ENCODE assay signal across 17 cellular contexts in the genomic region with DNA sequence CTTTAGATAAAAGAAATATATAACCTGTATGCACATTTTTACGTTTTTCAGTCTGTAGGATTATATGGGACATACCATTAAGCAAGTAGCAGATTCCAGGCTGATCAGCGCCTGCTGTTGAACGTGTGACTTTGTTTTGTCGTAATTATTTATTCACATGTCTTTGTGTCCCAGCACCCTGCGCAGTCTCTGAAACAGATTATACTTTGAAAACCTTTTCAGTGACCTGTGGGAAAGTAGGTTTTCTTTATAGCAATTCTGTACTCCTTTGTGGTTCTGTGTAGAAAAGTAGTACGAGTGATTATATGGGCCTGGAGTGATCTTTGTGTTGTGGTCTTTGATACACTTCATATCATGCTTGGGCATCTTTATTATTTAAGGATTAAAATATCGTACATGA.
A peak's percentile ranks its signal among the peaks of the same experiment; 100 is the strongest.
DNase-seq lines count a peak whose midpoint lies in the region; FAIRE-seq and TF ChIP-seq lines count a peak whose summit lies in the region.
"Had no signal": no experiment of that assay in that cellular context is flagged by ENCODE, and none has a peak within 500 bp of the region (broad histone marks: within the 10 kb centered on the region; RNA-seq: fewer than 3 reads in every experiment).

No MANE protein-coding gene starts in this region.

- H3K9me3 Mint-ChIP-seq in chondrocyte (ENCODE audit: low read depth), result no peaks in the 10 kb centered on the region
- H3K9me3 Mint-ChIP-seq: CD4-positive, CD25-positive, alpha-beta regulatory T cell; H9 had no signal

- H3K4me1 Mint-ChIP-seq in chondrocyte (ENCODE audit: low read depth), result peaks cover 23% of the 10 kb centered on the region

- DNase-seq in GM19239 (ENCODE audit: insufficient read length, low spot score) (no peak), chondrocyte (ENCODE audit: low spot score) (no peak), HCEC 1CT (no peak), SKM-1 (lab: John Stamatoyannopoulos, UW; ENCODE audit: unreplicated experiment) (no peak), tibial nerve (ENCODE audit: low spot score in 2 of 2) (no peak)
- DNase-seq: ACHN; BE2C; C1 segment of cervical spinal cord; Caco-2; CD4-positive, CD25-positive, alpha-beta regulatory T cell; DMS153; DMS79; GF-D8; H9; KG1 had no signal

- TF ChIP-seq CTCF in chondrocyte (IDR thresholded peaks at IDR 0.05), result no peak
- TF ChIP-seq CTCF in tibial nerve (IDR thresholded peaks at IDR 0.05), result no peak

- H3K36me3 Mint-ChIP-seq in chondrocyte (ENCODE audit: low read depth), result peaks cover 3% of the 10 kb centered on the region

- H3K27ac ChIP-seq in KOPT-K1 (ENCODE audit: low read depth, low read length, poor library complexity, severe bottlenecking) (peak overlapping the region; percentile 92), tibial nerve (no peak overlapping the region)

- H3K36me3 ChIP-seq in KOPT-K1 (ENCODE audit: insufficient read depth, low read length) (peaks cover 36% of the 10 kb centered on the region), tibial nerve (peaks cover 0 to 6% (median 0%) of the 10 kb centered on the region in 3 donors)
- H3K36me3 ChIP-seq: BE2C had no signal

- TF ChIP-seq POLR2A in tibial nerve (IDR thresholded peaks at IDR 0.05), result no peak

- WGBS in tibial nerve, 2 donors, result 90 to 93% methylated on average over 7 of the region's 7 CpGs

- peak; percentile 28 for FAIRE-seq in GM19239 (lab: Jason Lieb, UNC)
- FAIRE-seq: H1 had no signal

- H3K27me3 Mint-ChIP-seq in chondrocyte (ENCODE audit: low read depth), result no peaks in the 10 kb centered on the region
- H3K27me3 Mint-ChIP-seq: CD4-positive, CD25-positive, alpha-beta regulatory T cell had no signal

- peaks cover 0 to 9% (median 0%) of the 10 kb centered on the region in 4 donors for H3K4me1 ChIP-seq in tibial nerve
- H3K4me1 ChIP-seq: Caco-2 had no signal

- H3K4me3 ChIP-seq in tibial nerve, result no peak overlapping the region

- H3K27ac Mint-ChIP-seq in chondrocyte (ENCODE audit: unreplicated experiment), result peak overlapping the region; percentile 17

- no peaks in the 10 kb centered on the region for H3K27me3 ChIP-seq in tibial nerve
- H3K27me3 ChIP-seq: BE2C had no signal

- peaks cover 3% of the 10 kb centered on the region for H3K9me3 ChIP-seq in KOPT-K1 (ENCODE audit: insufficient read depth, low read length, poor library complexity, severe bottlenecking)
- H3K9me3 ChIP-seq in tibial nerve, result no peaks in the 10 kb centered on the region
- H3K9me3 ChIP-seq: BE2C, Caco-2 had no signal

- no peak overlapping the region for H3K4me3 Mint-ChIP-seq in chondrocyte (ENCODE audit: unreplicated experiment)
- H3K4me3 Mint-ChIP-seq: CD4-positive, CD25-positive, alpha-beta regulatory T cell; H9 had no signal

- no peak for TF ChIP-seq EP300 in tibial nerve (IDR thresholded peaks at IDR 0.05)
